ENCODE assay signal across 9 cellular contexts in the genomic region with DNA sequence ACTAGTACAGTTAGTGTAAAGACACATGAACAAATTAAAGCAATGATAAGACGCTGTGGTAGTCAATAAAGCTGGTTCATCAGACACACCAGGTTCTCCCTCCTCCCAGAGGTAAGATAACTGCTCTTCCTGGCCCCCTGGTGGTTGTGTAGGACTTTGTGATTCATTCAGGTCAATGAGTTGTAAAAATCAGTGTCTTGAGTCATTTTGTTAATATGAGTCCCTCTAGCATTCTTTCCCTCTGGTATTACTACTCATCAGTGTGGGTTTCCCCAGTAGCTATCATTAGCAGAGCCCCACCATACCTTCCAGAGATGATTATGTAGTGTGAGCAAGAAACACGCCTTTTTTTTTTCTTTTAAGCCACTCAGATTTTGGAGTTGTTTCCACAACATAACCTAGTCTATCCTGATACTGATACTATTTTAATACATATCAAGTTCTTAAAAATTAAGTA. TPM values are rescaled to one million over a fixed set of nuclear protein-coding genes. Genes with fewer than 3 reads are reported as not detected.
DNase-seq lines count a peak whose midpoint lies in the region; ATAC-seq and TF ChIP-seq lines count a peak whose summit lies in the region.
"Had no signal": no experiment of that assay in that cellular context is flagged by ENCODE, and none has a peak within 500 bp of the region (broad histone marks: within the 10 kb centered on the region; RNA-seq: fewer than 3 reads in every experiment).

No MANE protein-coding gene starts in this region.

- ATAC-seq in HG02610 (IDR thresholded peaks at IDR 0.05; ENCODE audit: unreplicated experiment) = peak; percentile 71
- no peak for ATAC-seq in GM19324 (IDR thresholded peaks at IDR 0.05; ENCODE audit: low FRiP score, unreplicated experiment)

- peak; percentile 69 for TF ChIP-seq CTCF in hepatocyte (IDR thresholded peaks at IDR 0.05; ENCODE audit: poor library complexity)

- H3K9me2 ChIP-seq in hepatocyte (replicated peaks; ENCODE audit: insufficient read depth) = no peaks in the 10 kb centered on the region

- no peaks in the 10 kb centered on the region for H3K36me3 ChIP-seq in adipocyte (ENCODE audit: control insufficient read depth, insufficient read depth, low read length, severe bottlenecking)
- no peaks in the 10 kb centered on the region for H3K36me3 ChIP-seq in hepatocyte (replicated peaks; ENCODE audit: insufficient read depth, low read depth)

- H3K9me3 ChIP-seq in adipocyte (ENCODE audit: control insufficient read depth, low read length) (no peaks in the 10 kb centered on the region), hepatocyte (ENCODE audit: low read depth) (no peaks in the 10 kb centered on the region)

- no peak overlapping the region for H3K4me3 ChIP-seq in adipocyte (ENCODE audit: low read length)
- no peak overlapping the region for H3K4me3 ChIP-seq in hepatocyte
- H3K4me3 ChIP-seq in skeletal muscle cell (ENCODE audit: low read depth, low read length) = no peak overlapping the region

- 53% methylated on average over 2 of the region's 2 CpGs for WGBS in hepatocyte (ENCODE audit: low lambda C conversion rate, missing lambda C conversion rate)

- DNase-seq in G401 (ENCODE audit: low spot score) = peak; percentile 54
- peak; percentile 80 for DNase-seq in NCI-H1694 treated with DMSO at 0.1 percent for 48 hours (lab: John Stamatoyannopoulos, UW)
- DNase-seq in T-helper 1 cell = peak; percentile 29 to 81 (median 53)
- DNase-seq in adipocyte (ENCODE audit: low read depth) = peak; percentile 93
- DNase-seq in hepatocyte (ENCODE audit: low spot score) = peak; percentile 88
- DNase-seq in skeletal muscle cell (ENCODE audit: low read depth) = peak; percentile 68

- peaks cover 8% of the 10 kb centered on the region for H3K79me2 ChIP-seq in hepatocyte

- no peaks in the 10 kb centered on the region for H3K27me3 ChIP-seq in adipocyte (replicated peaks; ENCODE audit: control insufficient read depth, insufficient read depth, low read length)
- H3K27me3 ChIP-seq in hepatocyte = no peaks in the 10 kb centered on the region

- in situ Hi-C loops in G401 (cut with HindIII; ENCODE audit: low sequenced_read_pairs) = no loop called here

- H3K9ac ChIP-seq in adipocyte (ENCODE audit: low read length) = no peak overlapping the region

- no peak overlapping the region for H2AFZ ChIP-seq in hepatocyte

- H3K4me2 ChIP-seq in hepatocyte = no peak overlapping the region

- no peaks in the 10 kb centered on the region for H4K20me1 ChIP-seq in hepatocyte (ENCODE audit: insufficient read depth, poor library complexity, severe bottlenecking)

- H3K27ac ChIP-seq in hepatocyte = no peak overlapping the region

- H3K4me1 ChIP-seq in adipocyte (ENCODE audit: control insufficient read depth, insufficient read depth, low read length) (peaks cover 13% of the 10 kb centered on the region), hepatocyte (ENCODE audit: insufficient read depth) (peaks cover 5% of the 10 kb centered on the region)

RNA-seq across cellular contexts. Expression of gene SETDB1, which starts 3.6 kb away (rescaled TPM):
- total RNA-seq in G401 (2014; rRNA removed; shearing (Covaris generic)) = 28.2 and 33.5 TPM in 2 replicates
- 33.7 and 41.4 TPM in 2 replicates for total RNA-seq in hepatocyte
- polyA plus RNA-seq in hepatocyte = 10.7 and 12.9 TPM in 2 replicates

RNA-seq across cellular contexts. Expression of gene CTXND2, which starts 35.6 kb away (rescaled TPM):
- total RNA-seq in G401 (2014; rRNA removed; shearing (Covaris generic)) = not detected in 2 replicates
- not detected in 2 replicates for total RNA-seq in hepatocyte
- polyA plus RNA-seq in hepatocyte = 0.16 TPM in 1 of 2 replicates, not detected in the other
- total RNA-seq: mononuclear cell had no signal

RNA-seq across cellular contexts. Expression of gene ARNT, which starts 46.1 kb away (rescaled TPM):
- 16.7 and 24.9 TPM in 2 replicates for total RNA-seq in G401 (2014; rRNA removed; shearing (Covaris generic))
- 32.9 and 42.1 TPM in 2 replicates for total RNA-seq in hepatocyte
- 26.9 and 35.6 TPM in 2 replicates for polyA plus RNA-seq in hepatocyte

RNA-seq across cellular contexts. Expression of gene CERS2, which starts 52.1 kb away (rescaled TPM):
- 38.3 and 68.8 TPM in 2 replicates for total RNA-seq in G401 (2014; rRNA removed; shearing (Covaris generic))
- 267 and 268 TPM in 2 replicates for total RNA-seq in hepatocyte
- polyA plus RNA-seq in hepatocyte = 210 and 277 TPM in 2 replicates

RNA-seq across cellular contexts. Expression of gene ANXA9, which starts 59.5 kb away (rescaled TPM):
- 2.7 and 3.6 TPM in 2 replicates for total RNA-seq in G401 (2014; rRNA removed; shearing (Covaris generic))
- 7.5 and 7.9 TPM in 2 replicates for total RNA-seq in hepatocyte
- 8.8 and 9.0 TPM in 2 replicates for polyA plus RNA-seq in hepatocyte
